Comparison of ENCODE assay signal across 8 cellular contexts in the genomic region with DNA sequence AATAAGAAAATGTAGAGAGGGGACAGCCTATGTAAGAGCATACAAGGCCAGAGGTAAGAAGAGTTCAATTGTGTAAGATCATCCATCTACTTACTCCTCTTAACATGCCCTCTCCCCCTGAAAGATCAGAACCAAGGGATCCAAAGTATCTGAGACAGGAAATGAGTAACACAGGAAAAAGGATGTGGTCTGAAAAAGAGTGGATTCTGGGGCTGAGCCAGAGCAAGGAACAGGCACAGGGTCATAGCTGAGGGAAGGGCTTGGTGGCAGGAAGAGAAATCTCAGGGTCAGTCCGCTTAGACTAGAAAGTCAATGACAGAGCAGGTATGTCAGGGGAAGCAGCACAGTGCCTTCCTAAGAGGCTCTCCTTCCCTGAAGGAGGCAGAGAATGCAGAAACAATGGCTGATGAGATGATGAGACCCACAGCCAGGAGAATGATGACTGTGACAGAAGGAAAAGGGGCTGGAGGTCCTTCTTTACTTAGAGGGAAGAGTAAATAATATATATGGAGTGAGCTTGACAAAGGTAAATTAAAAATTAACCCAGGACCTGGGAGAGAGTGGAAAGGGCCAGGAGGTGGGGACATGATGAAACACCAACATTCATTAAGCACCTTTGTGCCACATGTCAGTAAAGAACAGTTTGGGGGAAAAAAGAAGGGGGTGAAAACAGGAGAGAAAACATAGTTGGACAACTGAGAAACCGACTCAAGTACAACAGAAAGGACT. TPM values are rescaled to one million over a fixed set of nuclear protein-coding genes. Genes with fewer than 3 reads are reported as not detected.
DNase-seq lines count a peak whose midpoint lies in the region; ATAC-seq and TF ChIP-seq lines count a peak whose summit lies in the region.

No MANE protein-coding gene starts in this region.

- 2 to 11% methylated on average over 2 of the region's 2 CpGs for WGBS in body of pancreas, 2 donors

- intact Hi-C loops in Calu3 (cut with micrococcal nuclease; ENCODE audit: unreplicated experiment), result no loop called here
- intact Hi-C loops in body of pancreas (cut with DNase I), result no loop called here

- H3K36me3 ChIP-seq in body of pancreas (replicated peaks in 1 of 2; ENCODE audit: insufficient read depth in 1 of 2, low read depth in 2 of 2), result no peaks in the 10 kb centered on the region

- H3K4me1 ChIP-seq in body of pancreas, result peaks cover 70% of the 10 kb centered on the region

- TF ChIP-seq CTCF in Calu3 (IDR thresholded peaks at IDR 0.05; ENCODE audit: unreplicated experiment) (no peak), NB4 (IDR thresholded peaks at IDR 0.05; ENCODE audit: low read depth, low read length) (no peak), body of pancreas (IDR thresholded peaks at IDR 0.05) (no peak)

- TF ChIP-seq POLR2A in NB4 (IDR thresholded peaks at IDR 0.05; ENCODE audit: extremely low read depth, insufficient read length) (no peak), body of pancreas (IDR thresholded peaks at IDR 0.05) (peak; percentile 17 to 89 (median 79))

- H3K9me3 Mint-ChIP-seq in Calu3 (ENCODE audit: low read depth, unreplicated experiment), result no peaks in the 10 kb centered on the region

- no TSS peak for BruUV-seq in Calu3 (replicated peaks; lab: Mats Ljungman, UMichigan)

- ATAC-seq in body of pancreas (peak; percentile 10), GM21737 (IDR thresholded peaks at IDR 0.05; ENCODE audit: unreplicated experiment) (no peak), GM21576 (IDR thresholded peaks at IDR 0.05; ENCODE audit: unreplicated experiment) (no peak)

- H3K4me1 Mint-ChIP-seq in Calu3 (ENCODE audit: low read depth, unreplicated experiment), result peaks cover 43% of the 10 kb centered on the region

- peaks cover 63% of the 10 kb centered on the region for H3K36me3 Mint-ChIP-seq in Calu3 (ENCODE audit: insufficient read depth, unreplicated experiment)

- no peaks in the 10 kb centered on the region for H3K27me3 Mint-ChIP-seq in Calu3 (ENCODE audit: unreplicated experiment)

- CTCF ChIA-PET in Calu3 (lab: Charles Lee), result interaction anchor here (1.0 to 1.6 kb wide), 2 partner anchors 15 to 52 kb away, joined by 3 to 4 read pairs; no protein-coding TSS in a partner anchor

- H3K4me3 Mint-ChIP-seq in Calu3 (ENCODE audit: low read depth, unreplicated experiment), result peak overlapping the region; percentile 81

- H3K27ac ChIP-seq in body of pancreas, result peak overlapping the region; percentile 66 to 93 (median 89)
- H3K27ac ChIP-seq in layer of hippocampus (ENCODE audit: low read depth, low read length), result peak overlapping the region; percentile 77

- H3K4me3 ChIP-seq in NB4 (ENCODE audit: low read depth, low read length), result peak overlapping the region; percentile 88
- no peak overlapping the region for H3K4me3 ChIP-seq in body of pancreas

- DNase-seq in Calu3 (peak; percentile 44), NB4 (ENCODE audit: low read depth) (peak; percentile 80), body of pancreas (peak; percentile 45 to 83 (median 66)), stromal cell of bone marrow (ENCODE audit: low read depth) (peak; percentile 81), NCI-H2171 treated with DMSO at 0.1 percent for 48 hours (lab: John Stamatoyannopoulos, UW) (no peak)

- H3K9me3 ChIP-seq in body of pancreas, result no peaks in the 10 kb centered on the region

- H3K27ac Mint-ChIP-seq in Calu3 (ENCODE audit: unreplicated experiment), result peak overlapping the region; percentile 82

- no peaks in the 10 kb centered on the region for H3K27me3 ChIP-seq in body of pancreas
- H3K27me3 ChIP-seq in layer of hippocampus (ENCODE audit: control insufficient read depth, insufficient read depth, low read length), result no peaks in the 10 kb centered on the region

RNA-seq across cellular contexts. Expression of gene A3GALT2, which starts 26.2 kb away (rescaled TPM):
- total RNA-seq in Calu3 (2022) (0.61 TPM in 1 of 2 replicates, not detected in the other), body of pancreas (not detected)
